ENCODE assay signal across 33 cellular contexts in the genomic region with DNA sequence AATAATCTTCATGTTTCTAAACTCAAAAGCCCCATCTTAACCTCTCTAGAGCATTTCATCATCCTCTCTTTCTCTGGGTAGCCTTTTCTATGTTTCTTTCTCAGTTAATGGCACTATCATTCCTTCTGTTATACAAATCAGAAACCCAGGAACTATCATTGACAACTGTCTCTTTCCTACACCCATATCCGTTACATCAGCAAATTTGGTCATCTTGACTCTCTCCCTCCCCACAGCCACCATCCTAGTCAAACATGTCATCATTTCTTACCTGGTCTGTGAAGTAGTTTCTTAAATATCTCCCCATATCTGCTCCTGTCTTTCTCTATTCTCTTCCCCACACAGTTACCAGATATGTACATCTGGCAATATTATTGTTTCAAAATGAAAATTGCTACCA.
"Had no signal": no experiment of that assay in that cellular context is flagged by ENCODE, and none has a peak within 500 bp of the region (broad histone marks: within the 10 kb centered on the region; RNA-seq: fewer than 3 reads in every experiment).

No MANE protein-coding gene starts in this region.

- H3K4me3 ChIP-seq: adrenal gland, ascending aorta, body of pancreas, breast epithelium, cardiac muscle cell had no signal

- DNase-seq: activated effector memory CD4-positive, alpha-beta T cell treated with anti-CD3 and anti-CD28 coated beads, Interleukin-2, amount 50 U/mL, for 16 hours; activated effector memory CD4-positive, alpha-beta T cell treated with Interleukin-2 at 50 U/mL for 16 hours; activated gamma-delta T cell; activated gamma-delta T cell treated with Interleukin-2 at 50 U/mL for 16 hours; activated naive CD4-positive, alpha-beta T cell; activated naive CD4-positive, alpha-beta T cell treated with anti-CD3 and anti-CD28 coated beads for 36 hours; activated naive CD4-positive, alpha-beta T cell treated with anti-CD3 and anti-CD28 coated beads, Interleukin-2, amount 10 ng/mL, durations not matched to agents 7 days and 5 days; activated naive CD4-positive, alpha-beta T cell treated with anti-CD3 and anti-CD28 coated beads, Interleukin-2, amount 50 U/mL, for 16 hours; activated naive CD4-positive, alpha-beta T cell treated with Interleukin-2 at 50 U/mL for 16 hours; activated naive CD8-positive, alpha-beta T cell treated with anti-CD3 and anti-CD28 coated beads for 36 hours; activated naive CD8-positive, alpha-beta T cell treated with anti-CD3 and anti-CD28 coated beads, Interleukin-2, amount 10 ng/mL, durations not matched to agents 7 days and 5 days; activated naive CD8-positive, alpha-beta T cell treated with anti-CD3 and anti-CD28 coated beads, Interleukin-2, amount 50 U/mL, for 24 hours; activated T-cell treated with anti-CD3 and anti-CD28 coated beads, Interleukin-2, amount 50 U/mL, for 24 hours; activated T-cell treated with anti-CD3 and anti-CD28 coated beads, Interleukin-2, amount 50 U/mL, for 4 hours; activated T-cell treated with anti-CD3 and anti-CD28 coated beads, Interleukin-2, amount 50 U/mL, for 48 hours; activated T-cell treated with anti-CD3 and anti-CD28 coated beads, Interleukin-2, amount 50 U/mL, for 72 hours; adrenal gland; amniotic stem cell; amygdala; anterior cingulate cortex; aorta; body of pancreas; brain microvascular endothelial cell; caudate nucleus; central memory CD4-positive, alpha-beta T cell; cerebellar nuclear complex had no signal

- H3K4me1 ChIP-seq: adrenal gland, ascending aorta, body of pancreas, breast epithelium had no signal

- H3K27ac ChIP-seq: adrenal gland, ascending aorta, body of pancreas, brain microvascular endothelial cell, breast epithelium, cardiac muscle cell had no signal

- ATAC-seq: activated naive CD4-positive, alpha-beta T cell treated with anti-CD3 and anti-CD28 coated beads, Interleukin-2, amount 50 U/mL, for 72 hours; activated naive CD8-positive, alpha-beta T cell treated with anti-CD3 and anti-CD28 coated beads, Interleukin-2, amount 50 U/mL, for 24 hours; activated T-cell treated with anti-CD3 and anti-CD28 coated beads, Interleukin-2, amount 50 U/mL, for 4 hours; activated T-cell treated with anti-CD3 and anti-CD28 coated beads, Interleukin-2, amount 50 U/mL, for 72 hours; activated T-helper 17 cell treated with anti-CD3 and anti-CD28 coated beads, Interleukin-2, amount 50 U/mL, for 72 hours; body of pancreas had no signal

- FAIRE-seq: astrocyte, bronchial epithelial cell had no signal

- H3K36me3 ChIP-seq: adrenal gland, ascending aorta, brain microvascular endothelial cell, breast epithelium, cardiac muscle cell had no signal

- H3K9me3 ChIP-seq: adrenal gland, ascending aorta, body of pancreas, breast epithelium had no signal

- H3K27me3 ChIP-seq: adrenal gland, ascending aorta, body of pancreas, brain microvascular endothelial cell, breast epithelium, cardiac muscle cell had no signal
